Comparison of ENCODE assay signal across 1 cellular context in genomic region chr10:124043310-124044142, GRCh38.
TF ChIP-seq lines count a peak whose summit lies in the region.

No MANE protein-coding gene starts in this region.

TF ChIP-seq in HepG2, 621 proteins besides CTCF, POLR2A, EP300 and RAD21 (continued from another document and continues in another):
- no peak for TF ChIP-seq GMEB2 (CRISPR knock-in tag; IDR thresholded peaks at IDR 0.05; ENCODE audit: low read depth)
- 0 out of 2 replicates have a peak, but pooled peaks have one; percentile 33 for TF ChIP-seq ZBTB7A (CRISPR knock-in tag; IDR thresholded peaks at IDR 0.05)
- TF ChIP-seq ZKSCAN1 (IDR thresholded peaks at IDR 0.05; ENCODE audit: low read length), result no peak
- peak; percentile 73 for TF ChIP-seq HOXA3 (CRISPR knock-in tag; IDR thresholded peaks at IDR 0.05)
- peak; percentile 72; the same call in 1 of the 2 replicates for TF ChIP-seq ZNF205 (CRISPR knock-in tag; IDR thresholded peaks at IDR 0.05)
- TF ChIP-seq HIVEP1 (CRISPR knock-in tag; IDR thresholded peaks at IDR 0.05), result no peak
- no peak for TF ChIP-seq ZNF282 (IDR thresholded peaks at IDR 0.05; ENCODE audit: partially characterized antibody)
- TF ChIP-seq ATM (IDR thresholded peaks at IDR 0.05; ENCODE audit: borderline replicate concordance), result no peak
- TF ChIP-seq ZNF256 (CRISPR knock-in tag; conservative IDR thresholded peaks at IDR 0.05), result 0 out of 2 replicates have a peak, but pooled peaks have one; percentile 63
- no peak; the same call in 1 of the 2 replicates for TF ChIP-seq ZNF512 (CRISPR knock-in tag; IDR thresholded peaks at IDR 0.05)
- TF ChIP-seq ZNF710 (CRISPR knock-in tag; IDR thresholded peaks at IDR 0.05; ENCODE audit: borderline replicate concordance), result peak; percentile 73
- TF ChIP-seq ZZZ3 (CRISPR knock-in tag; IDR thresholded peaks at IDR 0.05; ENCODE audit: borderline replicate concordance), result no peak
- TF ChIP-seq ZIK1 (CRISPR knock-in tag; IDR thresholded peaks at IDR 0.05; ENCODE audit: borderline replicate concordance, low read depth), result peak; percentile 50; the same call in 1 of the 2 replicates
- no peak for TF ChIP-seq ZNF432 (CRISPR knock-in tag; IDR thresholded peaks at IDR 0.05; ENCODE audit: borderline replicate concordance)
- TF ChIP-seq SIN3B (IDR thresholded peaks at IDR 0.05; ENCODE audit: low read length), result no peak
- no peak for TF ChIP-seq ZNF136 (CRISPR knock-in tag; IDR thresholded peaks at IDR 0.05; ENCODE audit: low read depth)
- no peak for TF ChIP-seq PBX2 (CRISPR knock-in tag; IDR thresholded peaks at IDR 0.05)
- no peak for TF ChIP-seq ZNF775 (CRISPR knock-in tag; IDR thresholded peaks at IDR 0.05; ENCODE audit: borderline replicate concordance)
- peak; percentile 87; the same call in 1 of the 2 replicates for TF ChIP-seq SRY (CRISPR knock-in tag; IDR thresholded peaks at IDR 0.05)
- TF ChIP-seq ZSCAN9 (CRISPR knock-in tag; IDR thresholded peaks at IDR 0.05; ENCODE audit: borderline replicate concordance), result peak; percentile 91; the same call in 1 of the 2 replicates
- no peak for TF ChIP-seq DMTF1 (CRISPR knock-in tag; IDR thresholded peaks at IDR 0.05)
- TF ChIP-seq BRD4 (CRISPR knock-in tag; IDR thresholded peaks at IDR 0.05), result no peak; the same call in 1 of the 2 replicates
- peak; percentile 69; the same call in 1 of the 2 replicates for TF ChIP-seq ZNF142 (CRISPR knock-in tag; IDR thresholded peaks at IDR 0.05)
- TF ChIP-seq PHB2 (IDR thresholded peaks at IDR 0.05; ENCODE audit: partially characterized antibody), result no peak
- peak; percentile 36; the same call in 1 of the 2 replicates for TF ChIP-seq SOX13 (IDR thresholded peaks at IDR 0.05)
- peak in 1 of 2 experiments; percentile 93; a peak in 2 of 4 replicates for TF ChIP-seq SOX13 (CRISPR knock-in tag; conservative IDR thresholded peaks at IDR 0.05 in 1 of 2, IDR thresholded peaks at IDR 0.05 in 1 of 2)
- TF ChIP-seq MBD4 (IDR thresholded peaks at IDR 0.05; ENCODE audit: borderline replicate concordance, low read length), result no peak
- TF ChIP-seq ZNF792 (CRISPR knock-in tag; IDR thresholded peaks at IDR 0.05), result peak; percentile 85; the same call in 1 of the 2 replicates
- peak; percentile 74 for TF ChIP-seq HNF4A (CRISPR knock-in tag; IDR thresholded peaks at IDR 0.05)
- peak; percentile 90; the same call in 1 of the 2 replicates for TF ChIP-seq ZNF503 (CRISPR knock-in tag; IDR thresholded peaks at IDR 0.05)
- peak; percentile 89 for TF ChIP-seq ZNF18 (CRISPR knock-in tag; IDR thresholded peaks at IDR 0.05; ENCODE audit: insufficient replicate concordance)
- no peak for TF ChIP-seq MAFK (conservative IDR thresholded peaks at IDR 0.05 in 1 of 2, IDR thresholded peaks at IDR 0.05 in 1 of 2; ENCODE audit: low read length in 2 of 2)
- no peak for TF ChIP-seq FOXA1 (IDR thresholded peaks at IDR 0.05)
- TF ChIP-seq FOXA1 (CRISPR knock-in tag; IDR thresholded peaks at IDR 0.05), result peak; percentile 58
- peak; percentile 98 for TF ChIP-seq MED8 (CRISPR knock-in tag; IDR thresholded peaks at IDR 0.05; ENCODE audit: insufficient replicate concordance)
- TF ChIP-seq KLF15 (CRISPR knock-in tag; IDR thresholded peaks at IDR 0.05; ENCODE audit: borderline replicate concordance), result no peak
- TF ChIP-seq FOXK2 (IDR thresholded peaks at IDR 0.05), result no peak
- TF ChIP-seq MEIS2 (CRISPR knock-in tag; IDR thresholded peaks at IDR 0.05), result peak; percentile 92
- TF ChIP-seq ZMAT3 (CRISPR knock-in tag; conservative IDR thresholded peaks at IDR 0.05), result peak; percentile 95
